8 cellular contexts compared by ENCODE assay signal in genomic region chr22:46770726-46771125, GRCh38. TPM values are rescaled to one million over a fixed set of nuclear protein-coding genes. Genes with fewer than 3 reads are reported as not detected.
DNase-seq lines count a peak whose midpoint lies in the region; ATAC-seq and TF ChIP-seq lines count a peak whose summit lies in the region.

No MANE protein-coding gene starts in this region.

- H3K4me1 ChIP-seq in gastroesophageal sphincter, result peaks cover 0 to 65% (median 10%) of the 10 kb centered on the region in 3 donors
- H3K4me1 ChIP-seq in skeletal muscle tissue (ENCODE audit: control insufficient read depth in 3 of 3, insufficient read depth in 3 of 3, low read length in 3 of 3), result peaks cover 40 to 64% (median 45%) of the 10 kb centered on the region in 3 donors

- TF ChIP-seq CTCF in GM12875 (IDR thresholded peaks at IDR 0.05; ENCODE audit: borderline replicate concordance, insufficient read depth, low read depth, low read length) (no peak), gastroesophageal sphincter (IDR thresholded peaks at IDR 0.05) (no peak)

- ATAC-seq in T-helper 17 cell (peak; percentile 24), gastroesophageal sphincter (peak; percentile 32), HG03469 (IDR thresholded peaks at IDR 0.05; ENCODE audit: unreplicated experiment) (no peak), HG03108 (IDR thresholded peaks at IDR 0.05; ENCODE audit: unreplicated experiment) (no peak)

- peak overlapping the region; percentile 74 for H3K4me3 Mint-ChIP-seq in T-helper 17 cell

- TF ChIP-seq EP300 in gastroesophageal sphincter (IDR thresholded peaks at IDR 0.05), result no peak

- H3K27me3 Mint-ChIP-seq in T-helper 17 cell, result no peaks in the 10 kb centered on the region

- no peaks in the 10 kb centered on the region for H3K9me3 ChIP-seq in T-helper 17 cell (ENCODE audit: control insufficient read depth, low read length, poor library complexity, severe bottlenecking)
- no peaks in the 10 kb centered on the region for H3K9me3 ChIP-seq in gastroesophageal sphincter
- H3K9me3 ChIP-seq in skeletal muscle tissue (ENCODE audit: control insufficient read depth in 3 of 3, low read length in 3 of 3), result no peaks in the 10 kb centered on the region

- peaks cover 67% of the 10 kb centered on the region for H3K4me1 Mint-ChIP-seq in T-helper 17 cell

- peak overlapping the region; percentile 95 for H3K27ac Mint-ChIP-seq in T-helper 17 cell

- no peaks in the 10 kb centered on the region for H3K36me3 ChIP-seq in gastroesophageal sphincter
- H3K36me3 ChIP-seq in skeletal muscle tissue (ENCODE audit: control insufficient read depth in 3 of 3, insufficient read depth in 3 of 3, low read length in 3 of 3), result no peaks in the 10 kb centered on the region

- no peak overlapping the region for H3K9ac ChIP-seq in skeletal muscle tissue (ENCODE audit: low read depth in 1 of 3, low read length in 3 of 3)

- H3K27ac ChIP-seq in gastroesophageal sphincter, result peak overlapping the region in 3 of 4 donors; percentile 51 to 62 (median 61)
- peak overlapping the region; percentile 81 for H3K27ac ChIP-seq in skeletal muscle tissue (ENCODE audit: low read depth, low read length)

- WGBS in gastroesophageal sphincter (ENCODE audit: low coverage in 1 of 2), 2 donors, result 42 to 70% methylated on average over 9 of the region's 9 CpGs

- no peak for TF ChIP-seq POLR2A in gastroesophageal sphincter (IDR thresholded peaks at IDR 0.05)

- peaks cover 9% of the 10 kb centered on the region for H3K36me3 Mint-ChIP-seq in T-helper 17 cell (ENCODE audit: low read depth)

- DNase-seq in T-helper 17 cell, result no peak
- no peak for DNase-seq in NCI-H2171 (lab: John Stamatoyannopoulos, UW)
- no peak for DNase-seq in NCI-H1930 (lab: John Stamatoyannopoulos, UW)

- H3K27me3 ChIP-seq in gastroesophageal sphincter (no peaks in the 10 kb centered on the region), skeletal muscle tissue (ENCODE audit: control insufficient read depth in 3 of 3, insufficient read depth in 3 of 3, low read length in 3 of 3) (no peaks in the 10 kb centered on the region)

- peak overlapping the region; percentile 22 for H3K4me3 ChIP-seq in GM12875 (ENCODE audit: low read depth, low read length)
- H3K4me3 ChIP-seq in gastroesophageal sphincter, result no peak overlapping the region
- H3K4me3 ChIP-seq in skeletal muscle tissue (ENCODE audit: low read length in 3 of 3), result no peak overlapping the region

RNA-seq across cellular contexts. Expression of gene TBC1D22A, which starts 8.3 kb away (rescaled TPM):
- 10 to 100 TPM; 42.1 to 43.8 TPM for total RNA-seq in T-helper 17 cell
- 10 to 100 TPM; 16.2 to 22.2 (median 17.8) TPM for total RNA-seq in gastroesophageal sphincter
- total RNA-seq in skeletal muscle tissue, result 6.8 TPM

RNA-seq across cellular contexts. Expression of gene CERK, which starts 32.7 kb away (rescaled TPM):
- total RNA-seq in T-helper 17 cell (100 to 1,000 TPM; 164 to 174 TPM), gastroesophageal sphincter (10 to 100 TPM; 44.6 to 55.9 (median 45.6) TPM), skeletal muscle tissue (18.3 TPM)

Comparison
In these comparisons a context has a peak if more than half of its experiments do, and no peak if none do; other contexts are left out.
1. ATAC-seq: peak in T-helper 17 cell (single experiment) and gastroesophageal sphincter (single experiment); none in HG03469 (single experiment) and HG03108 (single experiment).